Comparison of ENCODE assay signal across 25 cellular contexts in genomic region chr1:243561588-243562319, GRCh38.
"Had no signal": no experiment of that assay in that cellular context is flagged by ENCODE, and none has a peak within 500 bp of the region (broad histone marks: within the 10 kb centered on the region; RNA-seq: fewer than 3 reads in every experiment).

No MANE protein-coding gene starts in this region.

- H3K4me3 ChIP-seq: colonic mucosa, gastrocnemius medialis, heart right ventricle, left lung, mucosa of descending colon, neural progenitor cell, prostate gland, skin epidermis, spleen, thoracic aorta, tibial nerve, upper lobe of right lung, uterus had no signal

- ATAC-seq: esophagus mucosa; gastrocnemius medialis; left cardiac atrium; left lung; mucosa of descending colon; naive thymus-derived CD4-positive, alpha-beta T cell; right cardiac atrium; stimulated activated memory B cell treated with anti-CD40 and anti-IgM and Interleukin-4, amounts not matched to agents 10 μg/mL and 1 μg/mL and 100 μg/mL, for 72 hours; stimulated activated naive CD8-positive, alpha-beta T cell treated with anti-CD3 and anti-CD28 coated beads, Interleukin-15, Interleukin-2, amounts not matched to agents 100 U/mL and 50 U/mL, for 24 hours; upper lobe of right lung had no signal

- H3K27me3 ChIP-seq: colonic mucosa, gastrocnemius medialis, heart right ventricle, left lung, neural progenitor cell, spleen, tibial nerve, upper lobe of right lung, uterus had no signal

- H3K9ac ChIP-seq: neural progenitor cell had no signal

- H3K4me1 ChIP-seq: colonic mucosa, gastrocnemius medialis, heart right ventricle, left lung, neural progenitor cell, prostate gland, spleen, upper lobe of right lung, uterus had no signal

- H3K27ac ChIP-seq: colonic mucosa, epithelial cell of prostate, gastrocnemius medialis, heart right ventricle, left lung, neural progenitor cell, prostate gland, skin epidermis, spleen, thoracic aorta, tibial nerve, upper lobe of right lung, uterus had no signal

- H3K4me2 ChIP-seq: neural progenitor cell had no signal

- DNase-seq: colonic mucosa; effector CD8-positive, alpha-beta T cell; endodermal cell; foreskin fibroblast; gastrocnemius medialis; hippocampal formation; left cardiac atrium; left lung; mucosa of descending colon; naive thymus-derived CD4-positive, alpha-beta T cell; right cardiac atrium; spleen; stimulated activated CD4-positive, alpha-beta T cell treated with anti-CD3 and anti-CD28 coated beads, Interleukin-4, amount 100 ng/mL, for 4 hours; stimulated activated naive CD8-positive, alpha-beta T cell treated with anti-CD3 and anti-CD28 coated beads, Interleukin-15, Interleukin-2, amounts not matched to agents 100 U/mL and 50 U/mL, for 24 hours; upper lobe of right lung had no signal

- H3K36me3 ChIP-seq: colonic mucosa, gastrocnemius medialis, neural progenitor cell, prostate gland, uterus had no signal

- H3K9me3 ChIP-seq: colonic mucosa, gastrocnemius medialis, left lung, mucosa of descending colon, prostate gland, thoracic aorta, upper lobe of right lung, uterus had no signal
